8 cellular contexts compared by ENCODE assay signal in genomic region chr13:27449936-27450828, GRCh38. TPM values are rescaled to one million over a fixed set of nuclear protein-coding genes. Genes with fewer than 3 reads are reported as not detected.
DNase-seq lines count a peak whose midpoint lies in the region; ATAC-seq and TF ChIP-seq lines count a peak whose summit lies in the region.

A gene with protein sequence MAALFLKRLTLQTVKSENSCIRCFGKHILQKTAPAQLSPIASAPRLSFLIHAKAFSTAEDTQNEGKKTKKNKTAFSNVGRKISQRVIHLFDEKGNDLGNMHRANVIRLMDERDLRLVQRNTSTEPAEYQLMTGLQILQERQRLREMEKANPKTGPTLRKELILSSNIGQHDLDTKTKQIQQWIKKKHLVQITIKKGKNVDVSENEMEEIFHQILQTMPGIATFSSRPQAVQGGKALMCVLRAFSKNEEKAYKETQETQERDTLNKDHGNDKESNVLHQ (minus strand): TSS chr13:27450564. CDS start chr13:27440448, 10,116 bp downstream.

- H3K79me2 ChIP-seq in ACC112 (ENCODE audit: control insufficient read depth, insufficient read depth, low read length, unreplicated experiment), result peaks cover 25% of the 10 kb centered on the region

- ATAC-seq in GM18868 (IDR thresholded peaks at IDR 0.05; ENCODE audit: unreplicated experiment) (peak; percentile 85), HG03108 (IDR thresholded peaks at IDR 0.05; ENCODE audit: unreplicated experiment) (peak; percentile 84)

- peak; percentile 90 for DNase-seq in NCI-H2196 (lab: John Stamatoyannopoulos, UW; ENCODE audit: unreplicated experiment)
- DNase-seq in breast epithelium (ENCODE audit: low spot score in 2 of 2), result peak; percentile 94

- H3K27me3 ChIP-seq in ACC112 (ENCODE audit: insufficient read depth, low read length), result no peaks in the 10 kb centered on the region
- H3K27me3 ChIP-seq in breast epithelium, result no peaks in the 10 kb centered on the region

- H3K36me3 ChIP-seq in ACC112 (ENCODE audit: insufficient read depth, low read length), result no peaks in the 10 kb centered on the region
- H3K36me3 ChIP-seq in breast epithelium, result no peaks in the 10 kb centered on the region

- peak within 1 kb of the TSS; percentile 87 for H3K4me3 ChIP-seq in ACC112 (ENCODE audit: low read depth, low read length)
- peak within 1 kb of the TSS; percentile 87 to 96 (median 90) for H3K4me3 ChIP-seq in breast epithelium
- peak within 1 kb of the TSS; percentile 97 for H3K4me3 ChIP-seq in iPS-18c (ENCODE audit: insufficient read depth, low read depth, low read length)
- H3K4me3 ChIP-seq in skin epidermis, result peak within 1 kb of the TSS; percentile 66 to 94 (median 79)

- intact Hi-C loops in breast epithelium (cut with DNase I; ENCODE audit: low total_unique reads), result no loop called here

- peak within 1 kb of the TSS; percentile 77 for H3K27ac ChIP-seq in ACC112 (ENCODE audit: low read depth, low read length)
- H3K27ac ChIP-seq in VCaP, result peak within 1 kb of the TSS; percentile 97
- peak within 1 kb of the TSS; percentile 96 to 98 for H3K27ac ChIP-seq in breast epithelium
- peak within 1 kb of the TSS; percentile 86 to 100 (median 97) for H3K27ac ChIP-seq in skin epidermis

- H3K9me3 ChIP-seq in breast epithelium (no peaks in the 10 kb centered on the region), iPS-18c (ENCODE audit: control insufficient read depth, insufficient read depth, low read length) (no peaks in the 10 kb centered on the region)

- peak; percentile 8; the same call in 1 of the 2 replicates for TF ChIP-seq CTCF in VCaP (conservative IDR thresholded peaks at IDR 0.05)
- TF ChIP-seq CTCF in breast epithelium (IDR thresholded peaks at IDR 0.05), result no peak

- TF ChIP-seq POLR2A in breast epithelium (IDR thresholded peaks at IDR 0.05), result peak; percentile 55

- H3K4me1 ChIP-seq in ACC112 (ENCODE audit: control insufficient read depth, insufficient read depth, low read length, unreplicated experiment), result peaks cover 17% of the 10 kb centered on the region
- H3K4me1 ChIP-seq in breast epithelium, result peaks cover 0 to 8% of the 10 kb centered on the region in 2 donors

- H2AFZ ChIP-seq in ACC112 (ENCODE audit: low read length, unreplicated experiment), result peak within 1 kb of the TSS; percentile 88

RNA-seq across cellular contexts. Expression of the gene that starts here (rescaled TPM):
- 100 to 1,000 TPM in 1 of 3 donors, 10 to 100 TPM in 2; 67.5 to 146 (median 72.7) TPM for total RNA-seq in breast epithelium

Comparison
In these comparisons a context has a peak if more than half of its experiments do, and no peak if none do; other contexts are left out.
1. Peak in every context shown above with its lines: DNase-seq, ATAC-seq, H3K4me3 ChIP-seq and H3K27ac ChIP-seq.